Comparison of ENCODE assay signal across 28 cellular contexts in the genomic region with DNA sequence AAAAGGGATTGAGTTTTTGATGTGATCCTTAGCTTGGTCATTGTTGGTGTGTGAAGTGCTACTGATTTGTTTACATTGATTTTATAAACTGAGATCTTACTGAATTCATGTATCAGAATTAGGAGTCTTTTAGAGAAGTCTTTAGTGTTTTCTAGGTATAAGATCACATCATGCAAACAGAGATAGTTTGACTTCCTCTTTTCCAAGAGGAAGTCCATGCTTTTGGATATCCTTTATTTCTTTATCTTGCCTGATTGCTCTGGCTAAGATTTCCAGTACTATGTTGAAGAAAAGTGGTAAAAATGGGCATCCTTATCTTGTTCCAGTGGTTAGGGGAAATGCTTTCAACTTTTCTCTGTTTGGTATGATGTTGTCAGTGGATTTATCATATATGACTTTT.
"Had no signal": no experiment of that assay in that cellular context is flagged by ENCODE, and none has a peak within 500 bp of the region (broad histone marks: within the 10 kb centered on the region; RNA-seq: fewer than 3 reads in every experiment).

No MANE protein-coding gene starts in this region.

- H3K4me1 ChIP-seq: ascending aorta, body of pancreas had no signal

- H3K27ac ChIP-seq: ascending aorta, body of pancreas, coronary artery, RWPE1, SK-N-MC, VCaP had no signal

- H3K36me3 ChIP-seq: ascending aorta had no signal

- H3K27me3 ChIP-seq: ascending aorta, body of pancreas had no signal

- FAIRE-seq: bronchial epithelial cell had no signal

- H3K4me3 ChIP-seq: ascending aorta, body of pancreas, coronary artery, SK-N-MC had no signal

- H3K9me3 ChIP-seq: ascending aorta, body of pancreas had no signal

- DNase-seq: activated CD4-positive, alpha-beta memory T cell treated with anti-CD3 and anti-CD28 coated beads for 36 hours; activated CD4-positive, alpha-beta T cell treated with anti-CD3 and anti-CD28 coated beads, Interleukin-2, amount 10 ng/mL, durations not matched to agents 7 days and 5 days; activated CD4-positive, CD25-positive, alpha-beta regulatory T cell; activated CD8-positive, alpha-beta memory T cell treated with anti-CD3 and anti-CD28 coated beads for 24 hours; activated effector memory CD4-positive, alpha-beta T cell treated with anti-CD3 and anti-CD28 coated beads, Interleukin-2, amount 50 U/mL, for 16 hours; activated naive CD4-positive, alpha-beta T cell treated with Interleukin-2 at 50 U/mL for 16 hours; activated naive CD8-positive, alpha-beta T cell treated with anti-CD3 and anti-CD28 coated beads, Interleukin-2, amount 50 U/mL, for 24 hours; activated T-cell treated with anti-CD3 and anti-CD28 coated beads, Interleukin-2, amount 50 U/mL, for 4 hours; amniotic stem cell; body of pancreas; central memory CD4-positive, alpha-beta T cell; Karpas-422; MV-4-11; NCI-H1092 treated with DMSO at 0.1 percent for 48 hours; NCI-H1417 treated with DMSO at 0.1 percent for 48 hours; NCI-H1694; NCI-H2029; NCI-H2107; NCI-H345; NCI-H510A; NCI-H526 treated with DMSO at 0.1 percent for 48 hours; Right ventricle myocardium superior had no signal
